27 cellular contexts compared by ENCODE assay signal in the genomic region with DNA sequence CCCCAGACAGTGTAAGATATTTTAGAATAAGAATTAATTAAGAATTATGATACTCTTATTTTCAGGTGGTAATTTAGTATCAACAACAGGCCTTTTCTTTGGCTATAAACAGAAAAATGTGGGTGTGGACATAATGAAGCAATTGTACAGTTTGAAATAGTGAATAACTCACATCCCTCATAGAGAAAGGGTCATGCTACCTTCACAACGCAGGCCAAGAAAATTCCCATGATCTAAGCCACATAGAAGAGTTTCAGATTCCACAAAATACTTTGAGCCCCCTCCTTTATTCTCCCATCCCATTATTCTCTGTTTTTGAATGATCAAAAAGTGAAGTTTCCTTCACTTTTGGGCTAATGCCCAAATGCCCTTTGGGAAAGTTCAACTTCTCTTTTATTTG.
"Had no signal": no experiment of that assay in that cellular context is flagged by ENCODE, and none has a peak within 500 bp of the region (broad histone marks: within the 10 kb centered on the region; RNA-seq: fewer than 3 reads in every experiment).

No MANE protein-coding gene starts in this region.

- DNase-seq: naive thymus-derived CD8-positive, alpha-beta T cell; nephron progenitor cell; nucleus accumbens; ovary; posterior cingulate gyrus; psoas muscle; right cardiac atrium; right lobe of liver; sigmoid colon; small intestine; stimulated activated CD4-positive, alpha-beta T cell treated with anti-CD3 and anti-CD28 coated beads, Interleukin-15, amount 100 ng/mL, for 24 hours; stimulated activated CD4-positive, alpha-beta T cell treated with anti-CD3 and anti-CD28 coated beads, Interleukin-2, amount 100 ng/mL, for 24 hours; stimulated activated CD4-positive, alpha-beta T cell treated with anti-CD3 and anti-CD28 coated beads, Interleukin-2, amount 100 ng/mL, for 48 hours; stimulated activated CD4-positive, alpha-beta T cell treated with anti-CD3 and anti-CD28 coated beads, Interleukin-4, amount 100 ng/mL, for 24 hours; stimulated activated naive B cell treated with anti-CD40 and anti-IgM and Interleukin-4, amounts not matched to agents 10 μg/mL and 1 μg/mL and 100 μg/mL, for 72 hours; stimulated activated naive CD4-positive, alpha-beta T cell treated with Interleukin-2 at 50 U/mL for 16 hours; stomach; thyroid gland; trophoblast cell; upper lobe of left lung; uterus had no signal

- H3K79me2 ChIP-seq: parathyroid adenoma had no signal

- FAIRE-seq: small intestine had no signal

- H3K9ac ChIP-seq: parathyroid adenoma had no signal

- H3K4me3 ChIP-seq: ovary, psoas muscle, right lobe of liver, sigmoid colon, stomach, thoracic aorta, thyroid gland, tibial nerve, upper lobe of left lung, uterus had no signal

- H3K36me3 ChIP-seq: neutrophil, ovary, right lobe of liver, sigmoid colon, stomach, thoracic aorta, thyroid gland, tibial nerve, upper lobe of left lung, uterus had no signal

- ATAC-seq: naive thymus-derived CD8-positive, alpha-beta T cell; natural killer cell treated with Interleukin-12 subunit alpha and Interleukin-12 subunit beta and Interleukin-15 and Interleukin-18, amount 100 ng/mL, for 72 hours; right cardiac atrium; right lobe of liver; stimulated activated effector memory CD8-positive, alpha-beta T cell treated with anti-CD3 and anti-CD28 coated beads, Interleukin-12 subunit alpha, Interleukin-12 subunit beta, amount 100 ng/mL, for 72 hours; stimulated activated naive B cell treated with anti-CD40 and anti-IgM and Interleukin-4, amounts not matched to agents 10 μg/mL and 1 μg/mL and 100 μg/mL, for 72 hours had no signal

- H3K27ac ChIP-seq: neutrophil, ovary, parathyroid adenoma, psoas muscle, right lobe of liver, sigmoid colon, thoracic aorta, thyroid gland, tibial nerve, upper lobe of left lung, uterus had no signal

- H3K9me3 ChIP-seq: neutrophil, ovary, psoas muscle, right lobe of liver, sigmoid colon, stomach, thoracic aorta, thyroid gland, tibial nerve, upper lobe of left lung, uterus had no signal

- H2AFZ ChIP-seq: parathyroid adenoma had no signal

- H3K27me3 ChIP-seq: neutrophil, ovary, right lobe of liver, sigmoid colon, stomach, thyroid gland, tibial nerve, upper lobe of left lung, uterus had no signal

- H3K4me1 ChIP-seq: parathyroid adenoma, right lobe of liver, thyroid gland, uterus had no signal
